In genomic region chr1:903721-904270, GRCh38 we compare ENCODE assay signal across 8 cellular contexts. TPM values are rescaled to one million over a fixed set of nuclear protein-coding genes. Genes with fewer than 3 reads are reported as not detected.
DNase-seq lines count a peak whose midpoint lies in the region; ATAC-seq lines count a peak whose summit lies in the region.

No MANE protein-coding gene starts in this region.

- no peak for ATAC-seq in activated T-helper 17 cell treated with anti-CD3 and anti-CD28 coated beads, Interleukin-2, amount 50 U/mL, for 72 hours (replicated peaks)
- no peak for ATAC-seq in stimulated activated naive B cell treated with anti-CD40 and anti-IgM and Interleukin-4, amounts not matched to agents 10 μg/mL and 1 μg/mL and 100 μg/mL, for 72 hours (replicated peaks)
- ATAC-seq in HG03432 (IDR thresholded peaks at IDR 0.05; ENCODE audit: unreplicated experiment), result no peak
- ATAC-seq in GM19452 (IDR thresholded peaks at IDR 0.05; ENCODE audit: unreplicated experiment), result no peak
- no peak for ATAC-seq in HG03457 (IDR thresholded peaks at IDR 0.05; ENCODE audit: unreplicated experiment)

- no peak overlapping the region for H3K27ac Mint-ChIP-seq in T-helper 1 cell treated with Interleukin-12 subunit alpha and Interleukin-12 subunit beta and Interleukin-4 antibody, amounts not matched to agents 30 μg/mL and 1 μg/mL, for 36 hours
- no peak overlapping the region for H3K27ac Mint-ChIP-seq in activated T-helper 17 cell treated with anti-CD3 and anti-CD28 coated beads, Interleukin-2, amount 50 U/mL, for 72 hours
- H3K27ac Mint-ChIP-seq in stimulated activated naive B cell treated with anti-CD40 and anti-IgM and Interleukin-4, amounts not matched to agents 10 μg/mL and 1 μg/mL and 100 μg/mL, for 72 hours, result no peak overlapping the region

- H3K4me3 Mint-ChIP-seq in T-helper 1 cell treated with Interleukin-12 subunit alpha and Interleukin-12 subunit beta and Interleukin-4 antibody, amounts not matched to agents 30 μg/mL and 1 μg/mL, for 36 hours, result peak overlapping the region; percentile 44
- H3K4me3 Mint-ChIP-seq in activated T-helper 17 cell treated with anti-CD3 and anti-CD28 coated beads, Interleukin-2, amount 50 U/mL, for 72 hours, result peak overlapping the region; percentile 32
- peak overlapping the region; percentile 59 to 84 for H3K4me3 Mint-ChIP-seq in stimulated activated naive B cell treated with anti-CD40 and anti-IgM and Interleukin-4, amounts not matched to agents 10 μg/mL and 1 μg/mL and 100 μg/mL, for 72 hours

- H3K36me3 Mint-ChIP-seq in T-helper 1 cell treated with Interleukin-12 subunit alpha and Interleukin-12 subunit beta and Interleukin-4 antibody, amounts not matched to agents 30 μg/mL and 1 μg/mL, for 36 hours (ENCODE audit: low read depth), result no peaks in the 10 kb centered on the region
- no peaks in the 10 kb centered on the region for H3K36me3 Mint-ChIP-seq in activated T-helper 17 cell treated with anti-CD3 and anti-CD28 coated beads, Interleukin-2, amount 50 U/mL, for 72 hours (ENCODE audit: low read depth)
- H3K36me3 Mint-ChIP-seq in stimulated activated naive B cell treated with anti-CD40 and anti-IgM and Interleukin-4, amounts not matched to agents 10 μg/mL and 1 μg/mL and 100 μg/mL, for 72 hours, result peaks cover 0 to 3% of the 10 kb centered on the region in 2 donors

- H3K9me3 Mint-ChIP-seq in T-helper 1 cell treated with Interleukin-12 subunit alpha and Interleukin-12 subunit beta and Interleukin-4 antibody, amounts not matched to agents 30 μg/mL and 1 μg/mL, for 36 hours, result no peaks in the 10 kb centered on the region
- H3K9me3 Mint-ChIP-seq in activated T-helper 17 cell treated with anti-CD3 and anti-CD28 coated beads, Interleukin-2, amount 50 U/mL, for 72 hours, result no peaks in the 10 kb centered on the region
- H3K9me3 Mint-ChIP-seq in stimulated activated naive B cell treated with anti-CD40 and anti-IgM and Interleukin-4, amounts not matched to agents 10 μg/mL and 1 μg/mL and 100 μg/mL, for 72 hours, result no peaks in the 10 kb centered on the region

- H3K4me1 Mint-ChIP-seq in T-helper 1 cell treated with Interleukin-12 subunit alpha and Interleukin-12 subunit beta and Interleukin-4 antibody, amounts not matched to agents 30 μg/mL and 1 μg/mL, for 36 hours (ENCODE audit: low read depth), result peaks cover 6% of the 10 kb centered on the region
- H3K4me1 Mint-ChIP-seq in activated T-helper 17 cell treated with anti-CD3 and anti-CD28 coated beads, Interleukin-2, amount 50 U/mL, for 72 hours, result peaks cover under 1% of the 10 kb centered on the region
- H3K4me1 Mint-ChIP-seq in stimulated activated naive B cell treated with anti-CD40 and anti-IgM and Interleukin-4, amounts not matched to agents 10 μg/mL and 1 μg/mL and 100 μg/mL, for 72 hours, result peaks cover 18 to 34% of the 10 kb centered on the region in 2 donors

- H3K27me3 Mint-ChIP-seq in T-helper 1 cell treated with Interleukin-12 subunit alpha and Interleukin-12 subunit beta and Interleukin-4 antibody, amounts not matched to agents 30 μg/mL and 1 μg/mL, for 36 hours (ENCODE audit: low read depth), result peaks cover 45% of the 10 kb centered on the region
- peaks cover 19% of the 10 kb centered on the region for H3K27me3 Mint-ChIP-seq in activated T-helper 17 cell treated with anti-CD3 and anti-CD28 coated beads, Interleukin-2, amount 50 U/mL, for 72 hours
- H3K27me3 Mint-ChIP-seq in stimulated activated naive B cell treated with anti-CD40 and anti-IgM and Interleukin-4, amounts not matched to agents 10 μg/mL and 1 μg/mL and 100 μg/mL, for 72 hours, result peaks cover 55 to 76% of the 10 kb centered on the region in 2 donors

- DNase-seq in T-helper 1 cell (no peak), hepatic stellate cell (ENCODE audit: low spot score) (peak; percentile 6)
- DNase-seq in stimulated activated naive B cell treated with anti-CD40 and anti-IgM and Interleukin-4, amounts not matched to agents 10 μg/mL and 1 μg/mL and 100 μg/mL, for 72 hours, result no peak

RNA-seq across cellular contexts. Expression of gene SAMD11, which starts 19.9 kb away (rescaled TPM):
- total RNA-seq in activated T-helper 17 cell treated with anti-CD3 and anti-CD28 coated beads, Interleukin-2, amount 50 U/mL, for 72 hours, result not detected

RNA-seq across cellular contexts. Expression of gene NOC2L, which starts 55.3 kb away (rescaled TPM):
- 100 to 1,000 TPM in 1 of 2 donors, 10 to 100 TPM in 1; 57.6 to 141 TPM for total RNA-seq in activated T-helper 17 cell treated with anti-CD3 and anti-CD28 coated beads, Interleukin-2, amount 50 U/mL, for 72 hours

RNA-seq across cellular contexts. Expression of gene KLHL17, which starts 56.6 kb away (rescaled TPM):
- total RNA-seq in activated T-helper 17 cell treated with anti-CD3 and anti-CD28 coated beads, Interleukin-2, amount 50 U/mL, for 72 hours, result 10 to 100 TPM; 17.4 to 17.8 TPM
